11 cellular contexts compared by ENCODE assay signal in genomic region chr1:198639581-198640235, GRCh38. TPM values are rescaled to one million over a fixed set of nuclear protein-coding genes. Genes with fewer than 3 reads are reported as not detected.
DNase-seq lines count a peak whose midpoint lies in the region; ATAC-seq and TF ChIP-seq lines count a peak whose summit lies in the region.
"Had no signal": no experiment of that assay in that cellular context is flagged by ENCODE, and none has a peak within 500 bp of the region (broad histone marks: within the 10 kb centered on the region; RNA-seq: fewer than 3 reads in every experiment).

No MANE protein-coding gene starts in this region.

- no peak overlapping the region for H2AFZ ChIP-seq in OCI-LY3 (ENCODE audit: low read depth, low read length)

- H3K79me2 ChIP-seq in OCI-LY3 (ENCODE audit: low read length), result peaks cover 57% of the 10 kb centered on the region

- no peak for DNase-seq in activated T-cell treated with anti-CD3 and anti-CD28 coated beads, Interleukin-2, amount 50 U/mL, for 4 hours
- DNase-seq in activated T-cell treated with anti-CD3 and anti-CD28 coated beads, Interleukin-2, amount 50 U/mL, for 48 hours, result no peak
- no peak for DNase-seq in dorsolateral prefrontal cortex
- DNase-seq in stimulated activated naive CD8-positive, alpha-beta T cell treated with anti-CD3 and anti-CD28 coated beads, Interleukin-15, amount 100 ng/mL, for 72 hours, result no peak
- no peak for DNase-seq in nephron progenitor cell
- DNase-seq in stimulated activated CD4-positive, alpha-beta T cell treated with anti-CD3 and anti-CD28 coated beads, Interleukin-12 subunit alpha, Interleukin-12 subunit beta, amount 100 ng/mL, for 4 hours, result no peak
- DNase-seq: kidney glomerular epithelial cell; NCI-H774; stimulated activated CD8-positive, alpha-beta memory T cell treated with anti-CD3 and anti-CD28 coated beads, Interleukin-4, amount 100 ng/mL, for 48 hours had no signal

- H3K27ac ChIP-seq in OCI-LY3 (ENCODE audit: low read length) (peak overlapping the region; percentile 88), dorsolateral prefrontal cortex (peak overlapping the region in 16 of 59 donors; percentile 1 to 51 (median 20))

- peak overlapping the region; percentile 97 to 99 for H3K27ac Mint-ChIP-seq in stimulated activated naive CD8-positive, alpha-beta T cell treated with anti-CD3 and anti-CD28 coated beads, Interleukin-15, amount 100 ng/mL, for 72 hours
- no peak overlapping the region for H3K27ac Mint-ChIP-seq in nephron progenitor cell

- peaks cover 29% of the 10 kb centered on the region for H3K36me3 Mint-ChIP-seq in activated T-cell treated with anti-CD3 and anti-CD28 coated beads, Interleukin-2, amount 50 U/mL, for 4 hours (ENCODE audit: insufficient read depth)
- H3K36me3 Mint-ChIP-seq in nephron progenitor cell (ENCODE audit: low read depth), result no peaks in the 10 kb centered on the region

- H3K9me3 ChIP-seq in OCI-LY3 (ENCODE audit: insufficient read depth, low read length), result no peaks in the 10 kb centered on the region

- no peak for TF ChIP-seq CTCF in OCI-LY3 (IDR thresholded peaks at IDR 0.05; ENCODE audit: low read depth, low read length)
- no peak for TF ChIP-seq CTCF in dorsolateral prefrontal cortex (IDR thresholded peaks at IDR 0.05 in 54 of 56, conservative IDR thresholded peaks at IDR 0.05 in 2 of 56; ENCODE audit: low read depth in 1 of 56, partially characterized antibody in 56 of 56)
- TF ChIP-seq CTCF in nephron progenitor cell (IDR thresholded peaks at IDR 0.05), result no peak

- H3K9me3 Mint-ChIP-seq in activated T-cell treated with anti-CD3 and anti-CD28 coated beads, Interleukin-2, amount 50 U/mL, for 4 hours, result no peaks in the 10 kb centered on the region
- no peaks in the 10 kb centered on the region for H3K9me3 Mint-ChIP-seq in stimulated activated naive CD8-positive, alpha-beta T cell treated with anti-CD3 and anti-CD28 coated beads, Interleukin-15, amount 100 ng/mL, for 72 hours
- H3K9me3 Mint-ChIP-seq in nephron progenitor cell, result no peaks in the 10 kb centered on the region

- peak overlapping the region; percentile 86 for H3K4me3 Mint-ChIP-seq in activated T-cell treated with anti-CD3 and anti-CD28 coated beads, Interleukin-2, amount 50 U/mL, for 4 hours
- peak overlapping the region; percentile 89 to 96 for H3K4me3 Mint-ChIP-seq in stimulated activated naive CD8-positive, alpha-beta T cell treated with anti-CD3 and anti-CD28 coated beads, Interleukin-15, amount 100 ng/mL, for 72 hours
- H3K4me3 Mint-ChIP-seq in nephron progenitor cell, result no peak overlapping the region

- peaks cover 18% of the 10 kb centered on the region for H3K36me3 ChIP-seq in OCI-LY3 (replicated peaks; ENCODE audit: low read depth, low read length)

- H3K4me1 Mint-ChIP-seq in activated T-cell treated with anti-CD3 and anti-CD28 coated beads, Interleukin-2, amount 50 U/mL, for 4 hours (ENCODE audit: low read depth), result peaks cover 51% of the 10 kb centered on the region
- H3K4me1 Mint-ChIP-seq in stimulated activated naive CD8-positive, alpha-beta T cell treated with anti-CD3 and anti-CD28 coated beads, Interleukin-15, amount 100 ng/mL, for 72 hours, result peaks cover 39% of the 10 kb centered on the region
- no peaks in the 10 kb centered on the region for H3K4me1 Mint-ChIP-seq in nephron progenitor cell

- peaks cover 44% of the 10 kb centered on the region for H3K4me1 ChIP-seq in OCI-LY3 (ENCODE audit: low read length)

- H3K27me3 ChIP-seq in OCI-LY3 (ENCODE audit: low read depth, low read length), result no peaks in the 10 kb centered on the region
- H3K27me3 ChIP-seq in dorsolateral prefrontal cortex, result no peaks in the 10 kb centered on the region

- H3K9ac ChIP-seq in OCI-LY3 (ENCODE audit: low read length), result peak overlapping the region; percentile 87

- H3K4me3 ChIP-seq in OCI-LY3 (ENCODE audit: low read length), result peak overlapping the region; percentile 71
- H3K4me3 ChIP-seq in dorsolateral prefrontal cortex, result peak overlapping the region in 40 of 59 donors; percentile 0 to 51 (median 20)

- ATAC-seq in activated T-cell treated with anti-CD3 and anti-CD28 coated beads, Interleukin-2, amount 50 U/mL, for 4 hours, result no peak
- no peak for ATAC-seq in stimulated activated naive CD8-positive, alpha-beta T cell treated with anti-CD3 and anti-CD28 coated beads, Interleukin-15, amount 100 ng/mL, for 72 hours
- no peak for ATAC-seq in GM21619 (IDR thresholded peaks at IDR 0.05; ENCODE audit: unreplicated experiment)

- H3K27me3 Mint-ChIP-seq in activated T-cell treated with anti-CD3 and anti-CD28 coated beads, Interleukin-2, amount 50 U/mL, for 4 hours (ENCODE audit: low read depth), result no peaks in the 10 kb centered on the region
- no peaks in the 10 kb centered on the region for H3K27me3 Mint-ChIP-seq in stimulated activated naive CD8-positive, alpha-beta T cell treated with anti-CD3 and anti-CD28 coated beads, Interleukin-15, amount 100 ng/mL, for 72 hours
- no peaks in the 10 kb centered on the region for H3K27me3 Mint-ChIP-seq in nephron progenitor cell (ENCODE audit: low read depth, poor library complexity)

- peaks cover 17% of the 10 kb centered on the region; the same call in 1 of the 2 replicates for H4K20me1 ChIP-seq in OCI-LY3 (ENCODE audit: insufficient read depth, low read length)

- H3K4me2 ChIP-seq in OCI-LY3 (ENCODE audit: low read length), result peak overlapping the region; percentile 80

- intact Hi-C loops in dorsolateral prefrontal cortex (cut with DNase I), result no loop called here

RNA-seq across cellular contexts. Expression of gene PTPRC, which starts 0.9 kb away (rescaled TPM):
- 100 to 1,000 TPM; 181 to 243 (median 224) TPM for total RNA-seq in activated T-cell treated with anti-CD3 and anti-CD28 coated beads, Interleukin-2, amount 50 U/mL, for 4 hours
- 10 to 100 TPM in 77 of 120 experiments, 1 to 10 TPM in 43; 4.0 to 38.3 (median 11.6) TPM for total RNA-seq in dorsolateral prefrontal cortex

Comparison
In these comparisons a context has a peak if more than half of its experiments do, and no peak if none do; other contexts are left out.
1. RNA of gene PTPRC, which starts 0.9 kb away (total RNA-seq): 181 to 243 TPM in activated T-cell treated with anti-CD3 and anti-CD28 coated beads, Interleukin-2, amount 50 U/mL, for 4 hours; 4.0 to 38.3 TPM in dorsolateral prefrontal cortex; every median in the first group is over 4 times any median in the second.